Comparison of ENCODE assay signal across 1 cellular context in genomic region chr12:124940393-124941169, GRCh38.
TF ChIP-seq lines count a peak whose summit lies in the region.

No MANE protein-coding gene starts in this region.

TF ChIP-seq in IMR-90, 13 proteins besides CTCF, POLR2A, EP300 and RAD21:
- TF ChIP-seq MXI1 (IDR thresholded peaks at IDR 0.05; ENCODE audit: borderline replicate concordance, low read depth, low read length), result 0 out of 2 replicates have a peak, but pooled peaks have one; percentile 36
- no peak for TF ChIP-seq RFX5 (IDR thresholded peaks at IDR 0.05; ENCODE audit: low read depth, low read length)
- TF ChIP-seq FOS (IDR thresholded peaks at IDR 0.05; ENCODE audit: low read depth, low read length), result no peak
- no peak for TF ChIP-seq ELK1 (IDR thresholded peaks at IDR 0.05; ENCODE audit: borderline replicate concordance, low read depth, low read length)
- no peak for TF ChIP-seq BHLHE40 (IDR thresholded peaks at IDR 0.05; ENCODE audit: low read depth, low read length)
- TF ChIP-seq CEBPB (IDR thresholded peaks at IDR 0.05; ENCODE audit: low read depth, low read length), result no peak
- no peak for TF ChIP-seq CHD1 (IDR thresholded peaks at IDR 0.05; ENCODE audit: low read depth, low read length)
- no peak for TF ChIP-seq NFE2L2 (IDR thresholded peaks at IDR 0.05; ENCODE audit: low read depth, low read length)
- TF ChIP-seq MAFK (IDR thresholded peaks at IDR 0.05; ENCODE audit: low read depth, low read length), result no peak
- TF ChIP-seq SMC3 (IDR thresholded peaks at IDR 0.05; ENCODE audit: low read depth, low read length), result peak; percentile 65
- TF ChIP-seq USF2 (IDR thresholded peaks at IDR 0.05; ENCODE audit: low read depth, low read length), result no peak
- TF ChIP-seq MAZ (IDR thresholded peaks at IDR 0.05; ENCODE audit: borderline replicate concordance, low read depth, low read length), result peak; percentile 51; the same call in 1 of the 2 replicates
- no peak for TF ChIP-seq RCOR1 (IDR thresholded peaks at IDR 0.05; ENCODE audit: insufficient replicate concordance, low read length)
